9 cellular contexts compared by ENCODE assay signal in the genomic region with DNA sequence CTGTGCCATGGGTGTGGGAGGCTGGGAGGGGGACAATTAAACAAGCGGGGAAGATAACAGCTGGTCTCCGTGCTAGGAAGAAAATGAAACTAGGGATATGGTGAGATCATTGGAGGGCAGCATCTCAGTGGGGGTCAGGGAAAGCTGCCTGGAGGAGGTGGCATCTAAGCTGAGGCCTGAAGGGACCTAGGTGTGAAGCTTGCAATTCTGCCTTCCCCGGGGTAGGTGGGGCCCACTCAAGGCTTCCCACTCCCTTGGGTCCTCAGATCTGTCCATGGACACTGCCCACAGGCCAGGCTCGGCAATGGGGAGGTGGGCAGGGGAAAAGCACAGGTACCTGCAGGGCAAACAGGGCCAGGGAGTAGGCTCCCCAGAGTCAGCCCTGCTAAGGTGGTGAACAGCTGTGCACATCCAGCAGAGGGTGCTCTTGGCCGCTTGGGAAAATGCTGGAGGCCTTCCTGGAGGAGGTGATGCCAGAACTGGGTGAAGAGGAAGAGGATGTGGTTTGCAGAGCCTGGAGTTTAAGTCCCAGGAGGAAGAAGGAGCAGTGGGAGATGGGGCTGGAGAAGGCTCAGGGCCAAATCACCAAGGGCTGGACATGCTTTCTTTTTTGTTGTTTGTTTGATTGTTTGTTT. TPM values are rescaled to one million over a fixed set of nuclear protein-coding genes. Genes with fewer than 3 reads are reported as not detected.
DNase-seq lines count a peak whose midpoint lies in the region; ATAC-seq, FAIRE-seq and TF ChIP-seq lines count a peak whose summit lies in the region.
"Had no signal": no experiment of that assay in that cellular context is flagged by ENCODE, and none has a peak within 500 bp of the region (broad histone marks: within the 10 kb centered on the region; RNA-seq: fewer than 3 reads in every experiment).

No MANE protein-coding gene starts in this region.

- no peak overlapping the region for H2AFZ ChIP-seq in OCI-LY7 (ENCODE audit: low read length)

- no peaks in the 10 kb centered on the region for H3K9me3 ChIP-seq in BE2C
- no peaks in the 10 kb centered on the region for H3K9me3 ChIP-seq in OCI-LY7 (ENCODE audit: low read length)
- no peaks in the 10 kb centered on the region for H3K9me3 ChIP-seq in lower lobe of right lung

- CTCF ChIA-PET in OCI-LY7 (lab: Charles Lee; ENCODE audit: unreplicated experiment) = no interaction called here

- POLR2A ChIA-PET in OCI-LY7 (lab: Charles Lee) = interaction anchor here (0.6 kb wide), 2 partner anchors 8 to 13 kb away, joined by 3 read pairs; no protein-coding TSS in a partner anchor

- BruUV-seq in OCI-LY7 (replicated peaks; lab: Mats Ljungman, UMichigan) = no TSS peak

- DNase-seq in BE2C (no peak), GM12891 (ENCODE audit: insufficient read length, low spot score) (peak; percentile 52), OCI-LY7 (ENCODE audit: low spot score) (peak; percentile 11), iPS-NIHi11 (ENCODE audit: low spot score) (peak; percentile 69), anterior cingulate cortex (lab: John Stamatoyannopoulos, UW) (no peak), RKO (ENCODE audit: low spot score) (no peak), lower lobe of right lung (no peak)
- no peak for DNase-seq in activated CD4-positive, CD25-positive, alpha-beta regulatory T cell treated with anti-CD3 and anti-CD28 coated beads, Interleukin-2, amount 50 U/mL, for 72 hours
- DNase-seq: caudate nucleus had no signal

- H3K79me2 ChIP-seq in OCI-LY7 (ENCODE audit: insufficient read depth, low read depth, low read length) = no peaks in the 10 kb centered on the region

- H4K20me1 ChIP-seq in OCI-LY7 (ENCODE audit: insufficient read depth, low read length) = no peaks in the 10 kb centered on the region

- no peaks in the 10 kb centered on the region for H3K9me2 ChIP-seq in OCI-LY7 (ENCODE audit: insufficient read depth, low read length)

- no peak for TF ChIP-seq POLR2A in GM12891 (IDR thresholded peaks at IDR 0.05; ENCODE audit: low read depth, low read length)

- TF ChIP-seq CTCF in BE2C (IDR thresholded peaks at IDR 0.05; ENCODE audit: low read depth, low read length) = peak; percentile 40
- peak; percentile 59 for TF ChIP-seq CTCF in OCI-LY7 (conservative IDR thresholded peaks at IDR 0.05; ENCODE audit: low read length)
- TF ChIP-seq CTCF in lower lobe of right lung (IDR thresholded peaks at IDR 0.05) = no peak

- no peak overlapping the region for H3K4me2 ChIP-seq in OCI-LY7 (ENCODE audit: low read length)

- H3K27ac ChIP-seq in OCI-LY7 (ENCODE audit: low read depth, low read length, poor library complexity, severe bottlenecking) (no peak overlapping the region), lower lobe of right lung (no peak overlapping the region)

- no peaks in the 10 kb centered on the region for H3K27me3 ChIP-seq in BE2C
- no peaks in the 10 kb centered on the region for H3K27me3 ChIP-seq in lower lobe of right lung (ENCODE audit: low read depth)

- intact Hi-C loops in OCI-LY7 (cut with micrococcal nuclease; ENCODE audit: unreplicated experiment) (no loop called here), lower lobe of right lung (cut with DNase I) (no loop called here)

- ATAC-seq in lower lobe of right lung = no peak

- no peak for FAIRE-seq in GM12891 (lab: Jason Lieb, UNC)

- H3K4me3 ChIP-seq in BE2C (ENCODE audit: low read depth, low read length) = no peak overlapping the region
- no peak overlapping the region for H3K4me3 ChIP-seq in OCI-LY7 (ENCODE audit: low read depth, low read length, poor library complexity, severe bottlenecking)
- no peak overlapping the region for H3K4me3 ChIP-seq in lower lobe of right lung

- H3K36me3 ChIP-seq in BE2C (no peaks in the 10 kb centered on the region), OCI-LY7 (ENCODE audit: insufficient read depth, low read length) (no peaks in the 10 kb centered on the region), lower lobe of right lung (no peaks in the 10 kb centered on the region)

- H3K4me1 ChIP-seq in BE2C (no peaks in the 10 kb centered on the region), OCI-LY7 (ENCODE audit: insufficient read depth, low read length, poor library complexity, severe bottlenecking) (no peaks in the 10 kb centered on the region), lower lobe of right lung (no peaks in the 10 kb centered on the region)

TF ChIP-seq in GM12891, 5 proteins besides CTCF, POLR2A, EP300 and RAD21:
- TF ChIP-seq POU2F2 (IDR thresholded peaks at IDR 0.05; ENCODE audit: low read depth, low read length) = no peak
- TF ChIP-seq PAX5 (IDR thresholded peaks at IDR 0.05; ENCODE audit: insufficient read depth, low read length, severe bottlenecking) = no peak
- no peak for TF ChIP-seq SPI1 (IDR thresholded peaks at IDR 0.05; ENCODE audit: low read depth, low read length)
- no peak for TF ChIP-seq TAF1 (IDR thresholded peaks at IDR 0.05; ENCODE audit: low read depth, low read length)
- no peak for TF ChIP-seq POLR2AphosphoS5 (IDR thresholded peaks at IDR 0.05; ENCODE audit: low read depth, low read length)
TF ChIP-seq in GM12891: peak in this region for 0.

RNA-seq across cellular contexts. Expression of gene CCNE1, which starts 25.7 kb away (rescaled TPM):
- polyA plus RNA-seq in BE2C (2012; ENCODE audit: insufficient read depth, insufficient read length, low read depth) = 1.5 TPM
- 16.5 TPM for polyA plus RNA-seq in GM12891 (2012; ENCODE audit: low read depth, missing spikeins)
- 13.4 and 23.2 TPM in 2 replicates for total RNA-seq in OCI-LY7 (2014; rRNA removed; shearing (Covaris generic))
- total RNA-seq in OCI-LY7 (2022) (34.0 and 36.1 TPM in 2 replicates), lower lobe of right lung (1.0 TPM)

Comparison
In these comparisons a context has a peak if more than half of its experiments do, and no peak if none do; other contexts are left out.
1. DNase-seq: peak in GM12891 (single experiment), OCI-LY7 (single experiment) and iPS-NIHi11 (single experiment); none in BE2C (single experiment), anterior cingulate cortex (0 of 58), RKO (single experiment), lower lobe of right lung (single experiment) and activated CD4-positive, CD25-positive, alpha-beta regulatory T cell treated with anti-CD3 and anti-CD28 coated beads, Interleukin-2, amount 50 U/mL, for 72 hours (single experiment).